1 cellular context compared by ENCODE assay signal in the genomic region with DNA sequence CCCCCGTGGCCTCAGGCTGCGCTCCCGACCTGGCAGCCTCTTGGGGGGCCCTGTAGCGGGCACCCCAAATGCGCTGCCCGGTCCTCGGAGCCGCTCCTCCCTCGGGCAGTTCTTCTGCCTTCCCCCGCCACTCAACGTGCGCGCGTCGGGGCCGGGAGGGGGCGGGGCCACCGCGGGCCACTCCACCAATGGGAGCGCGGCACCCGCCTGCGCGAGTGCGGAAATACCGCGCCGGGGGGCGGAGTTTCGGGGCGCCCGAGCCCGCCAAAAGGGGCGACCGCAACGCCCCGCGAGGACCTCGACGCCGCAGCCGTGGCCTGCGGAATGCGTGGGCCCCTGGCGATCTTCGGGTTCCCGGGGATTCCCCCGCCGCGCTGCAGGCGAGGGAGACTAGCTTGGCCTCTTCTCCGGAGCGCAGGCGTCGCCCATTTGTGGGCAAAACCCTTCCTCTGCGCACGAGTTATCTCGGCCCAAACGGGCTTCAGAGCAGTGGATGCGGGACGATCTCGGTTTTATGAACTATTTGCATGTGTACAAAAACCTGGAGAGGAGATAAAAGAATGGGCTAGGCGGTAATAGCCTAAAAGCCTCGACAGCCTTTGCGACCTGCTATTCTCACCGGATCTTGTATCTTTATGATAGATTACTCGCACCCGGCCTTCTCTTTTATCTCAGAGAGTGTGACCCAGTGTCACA.
TF ChIP-seq lines count a peak whose summit lies in the region.

A gene with protein sequence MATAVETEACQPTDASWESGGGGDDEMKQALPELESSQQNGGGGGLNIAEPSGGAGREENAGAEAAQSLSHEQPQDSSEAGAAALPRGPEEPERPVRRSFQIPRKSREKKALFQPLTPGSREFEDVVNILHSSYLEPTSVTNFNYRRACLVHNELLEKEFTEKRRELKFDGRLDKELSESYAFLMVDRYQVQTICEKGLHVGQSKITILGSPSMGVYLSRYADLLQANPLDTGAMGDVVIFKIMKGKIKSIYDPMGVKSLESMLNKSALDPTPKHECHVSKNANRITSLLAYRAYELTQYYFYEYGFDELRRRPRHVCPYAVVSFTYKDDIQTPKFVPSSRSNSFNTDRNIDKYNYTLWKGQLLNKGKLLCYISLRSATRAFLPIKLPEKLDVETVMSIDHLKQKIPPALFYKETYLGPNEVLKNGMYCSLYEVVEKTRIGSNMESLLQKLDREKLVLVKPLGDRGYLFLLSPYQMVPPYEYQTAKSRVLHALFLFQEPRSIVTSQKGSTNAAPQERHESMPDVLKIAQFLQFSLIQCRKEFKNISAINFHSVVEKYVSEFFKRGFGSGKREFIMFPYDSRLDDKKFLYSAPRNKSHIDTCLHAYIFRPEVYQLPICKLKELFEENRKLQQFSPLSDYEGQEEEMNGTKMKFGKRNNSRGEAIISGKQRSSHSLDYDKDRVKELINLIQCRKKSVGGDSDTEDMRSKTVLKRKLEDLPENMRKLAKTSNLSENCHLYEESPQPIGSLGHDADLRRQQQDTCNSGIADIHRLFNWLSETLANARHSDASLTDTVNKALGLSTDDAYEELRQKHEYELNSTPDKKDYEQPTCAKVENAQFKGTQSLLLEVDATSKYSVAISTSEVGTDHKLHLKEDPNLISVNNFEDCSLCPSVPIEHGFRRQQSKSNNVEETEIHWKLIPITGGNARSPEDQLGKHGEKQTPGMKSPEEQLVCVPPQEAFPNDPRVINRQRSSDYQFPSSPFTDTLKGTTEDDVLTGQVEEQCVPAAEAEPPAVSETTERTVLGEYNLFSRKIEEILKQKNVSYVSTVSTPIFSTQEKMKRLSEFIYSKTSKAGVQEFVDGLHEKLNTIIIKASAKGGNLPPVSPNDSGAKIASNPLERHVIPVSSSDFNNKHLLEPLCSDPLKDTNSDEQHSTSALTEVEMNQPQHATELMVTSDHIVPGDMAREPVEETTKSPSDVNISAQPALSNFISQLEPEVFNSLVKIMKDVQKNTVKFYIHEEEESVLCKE (N-terminal part only) (minus strand): TSS at position 144 of the 696 bp plus-strand sequence. CDS start 259 bp downstream, outside the sequence.

TF ChIP-seq in HepG2, 621 proteins besides CTCF, POLR2A, EP300 and RAD21 (continued from another document and continues in another):
- TF ChIP-seq, protein P1, sequence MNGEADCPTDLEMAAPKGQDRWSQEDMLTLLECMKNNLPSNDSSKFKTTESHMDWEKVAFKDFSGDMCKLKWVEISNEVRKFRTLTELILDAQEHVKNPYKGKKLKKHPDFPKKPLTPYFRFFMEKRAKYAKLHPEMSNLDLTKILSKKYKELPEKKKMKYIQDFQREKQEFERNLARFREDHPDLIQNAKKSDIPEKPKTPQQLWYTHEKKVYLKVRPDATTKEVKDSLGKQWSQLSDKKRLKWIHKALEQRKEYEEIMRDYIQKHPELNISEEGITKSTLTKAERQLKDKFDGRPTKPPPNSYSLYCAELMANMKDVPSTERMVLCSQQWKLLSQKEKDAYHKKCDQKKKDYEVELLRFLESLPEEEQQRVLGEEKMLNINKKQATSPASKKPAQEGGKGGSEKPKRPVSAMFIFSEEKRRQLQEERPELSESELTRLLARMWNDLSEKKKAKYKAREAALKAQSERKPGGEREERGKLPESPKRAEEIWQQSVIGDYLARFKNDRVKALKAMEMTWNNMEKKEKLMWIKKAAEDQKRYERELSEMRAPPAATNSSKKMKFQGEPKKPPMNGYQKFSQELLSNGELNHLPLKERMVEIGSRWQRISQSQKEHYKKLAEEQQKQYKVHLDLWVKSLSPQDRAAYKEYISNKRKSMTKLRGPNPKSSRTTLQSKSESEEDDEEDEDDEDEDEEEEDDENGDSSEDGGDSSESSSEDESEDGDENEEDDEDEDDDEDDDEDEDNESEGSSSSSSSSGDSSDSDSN (CRISPR knock-in tag; IDR thresholded peaks at IDR 0.05): no peak
- no peak for TF ChIP-seq TBX3 (IDR thresholded peaks at IDR 0.05; ENCODE audit: borderline replicate concordance)
- peak; percentile 21; the same call in 1 of the 2 replicates for TF ChIP-seq KDM6A (CRISPR knock-in tag; IDR thresholded peaks at IDR 0.05; ENCODE audit: low read depth)
- TF ChIP-seq ARID5B (CRISPR knock-in tag; IDR thresholded peaks at IDR 0.05): peak; percentile 28; the same call in 1 of the 2 replicates
- TF ChIP-seq POGK (CRISPR knock-in tag; conservative IDR thresholded peaks at IDR 0.05): peak; percentile 89; the same call in 1 of the 2 replicates
- TF ChIP-seq ZNF816 (CRISPR knock-in tag; IDR thresholded peaks at IDR 0.05; ENCODE audit: borderline replicate concordance): peak; percentile 74; the same call in 1 of the 2 replicates
- TF ChIP-seq CBX5 (CRISPR knock-in tag; IDR thresholded peaks at IDR 0.05; ENCODE audit: borderline replicate concordance): no peak
- no peak; the same call in 1 of the 2 replicates for TF ChIP-seq ZNF761 (CRISPR knock-in tag; conservative IDR thresholded peaks at IDR 0.05)
- no peak for TF ChIP-seq ZNF841 (CRISPR knock-in tag; IDR thresholded peaks at IDR 0.05; ENCODE audit: borderline replicate concordance)
- no peak for TF ChIP-seq ZBTB1 (CRISPR knock-in tag; IDR thresholded peaks at IDR 0.05; ENCODE audit: borderline replicate concordance)
- peak; percentile 79; the same call in 1 of the 2 replicates for TF ChIP-seq CBFB (CRISPR knock-in tag; IDR thresholded peaks at IDR 0.05)
- TF ChIP-seq MLXIP (CRISPR knock-in tag; IDR thresholded peaks at IDR 0.05; ENCODE audit: borderline replicate concordance): peak; percentile 76; the same call in 1 of the 2 replicates
- TF ChIP-seq ZNF354B (CRISPR knock-in tag; IDR thresholded peaks at IDR 0.05): no peak
- no peak for TF ChIP-seq AKNA (CRISPR knock-in tag; IDR thresholded peaks at IDR 0.05; ENCODE audit: borderline replicate concordance)
- TF ChIP-seq E2F2 (CRISPR knock-in tag; IDR thresholded peaks at IDR 0.05; ENCODE audit: borderline replicate concordance): 0 out of 2 replicates have a peak, but pooled peaks have one; percentile 18
- TF ChIP-seq ZNF260 (CRISPR knock-in tag; IDR thresholded peaks at IDR 0.05; ENCODE audit: borderline replicate concordance, low read depth): no peak
- no peak for TF ChIP-seq RAD51 (IDR thresholded peaks at IDR 0.05; ENCODE audit: borderline replicate concordance)
- no peak for TF ChIP-seq ARID3A (IDR thresholded peaks at IDR 0.05; ENCODE audit: low read depth, low read length)
